15 cellular contexts compared by ENCODE assay signal in genomic region chr4:131085009-131085408, GRCh38.
A peak's percentile ranks its signal among the peaks of the same experiment; 100 is the strongest.
DNase-seq lines count a peak whose midpoint lies in the region; ATAC-seq and TF ChIP-seq lines count a peak whose summit lies in the region.
"Had no signal": no experiment of that assay in that cellular context is flagged by ENCODE, and none has a peak within 500 bp of the region (broad histone marks: within the 10 kb centered on the region; RNA-seq: fewer than 3 reads in every experiment).

No MANE protein-coding gene starts in this region.

- no peaks in the 10 kb centered on the region for H3K9me2 ChIP-seq in SU-DHL-6 (replicated peaks; ENCODE audit: insufficient read depth, low read length)

- no peak overlapping the region for H3K27ac ChIP-seq in breast epithelium
- H3K27ac ChIP-seq in SU-DHL-6 (ENCODE audit: low read depth, low read length), result no peak overlapping the region
- H3K27ac ChIP-seq: C4-2B, KMS-11 had no signal

- POLR2A ChIA-PET in MCF 10A (lab: Yijun Ruan, JAX), result no interaction called here

- no peak overlapping the region for H3K4me2 ChIP-seq in SU-DHL-6 (ENCODE audit: low read depth, low read length, poor library complexity, severe bottlenecking)
- H3K4me2 ChIP-seq: KMS-11 had no signal

- H3K9ac ChIP-seq in SU-DHL-6 (ENCODE audit: low read length), result no peak overlapping the region
- H3K9ac ChIP-seq: KMS-11 had no signal

- no peaks in the 10 kb centered on the region for H3F3A ChIP-seq in SU-DHL-6 (ENCODE audit: insufficient read depth)

- TF ChIP-seq POLR2A in breast epithelium (IDR thresholded peaks at IDR 0.05), result no peak

- TF ChIP-seq CTCF in MCF 10A (IDR thresholded peaks at IDR 0.05; ENCODE audit: unreplicated experiment) (no peak), breast epithelium (IDR thresholded peaks at IDR 0.05) (no peak), GM12865 (IDR thresholded peaks at IDR 0.05; ENCODE audit: insufficient read depth, low read depth, low read length, missing control alignments) (no peak), SU-DHL-6 (IDR thresholded peaks at IDR 0.05; ENCODE audit: insufficient read depth, low read length, poor library complexity, severe bottlenecking) (no peak)

- H3K4me1 Mint-ChIP-seq in MCF 10A (ENCODE audit: insufficient read depth, unreplicated experiment), result peaks cover 11% of the 10 kb centered on the region

- peak overlapping the region; percentile 59 for H2AFZ ChIP-seq in SU-DHL-6 (ENCODE audit: low read depth, low read length, severe bottlenecking)

- H3K9me3 Mint-ChIP-seq in MCF 10A (ENCODE audit: unreplicated experiment), result no peaks in the 10 kb centered on the region

- no peaks in the 10 kb centered on the region for H3K27me3 Mint-ChIP-seq in MCF 10A (ENCODE audit: insufficient read depth, unreplicated experiment)

- ATAC-seq in GM21423 (IDR thresholded peaks at IDR 0.05; ENCODE audit: unreplicated experiment), result no peak

- H3K9me3 ChIP-seq in breast epithelium (no peaks in the 10 kb centered on the region), SU-DHL-6 (ENCODE audit: insufficient read depth, low read length) (no peaks in the 10 kb centered on the region)

- no peaks in the 10 kb centered on the region for H4K20me1 ChIP-seq in SU-DHL-6 (ENCODE audit: low read depth, low read length)

- no peaks in the 10 kb centered on the region for H3K36me3 ChIP-seq in breast epithelium
- H3K36me3 ChIP-seq in SU-DHL-6 (ENCODE audit: low read length), result no peaks in the 10 kb centered on the region

- H3K36me3 Mint-ChIP-seq in MCF 10A (ENCODE audit: insufficient read depth, unreplicated experiment), result no peaks in the 10 kb centered on the region

- CTCF ChIA-PET in MCF 10A (lab: Yijun Ruan, JAX), result no interaction called here

- no peaks in the 10 kb centered on the region for H3K79me2 ChIP-seq in SU-DHL-6 (ENCODE audit: insufficient read depth, low read length)

- H3K27me3 ChIP-seq in breast epithelium (no peaks in the 10 kb centered on the region), SU-DHL-6 (ENCODE audit: low read length) (no peaks in the 10 kb centered on the region)

- DNase-seq in MCF 10A (ENCODE audit: unreplicated experiment), result no peak
- DNase-seq in breast epithelium (ENCODE audit: low spot score in 2 of 2), result no peak
- DNase-seq in GM12865 (ENCODE audit: low read depth), result no peak
- no peak for DNase-seq in NCI-H226
- no peak for DNase-seq in D341Med (ENCODE audit: low spot score)
- DNase-seq: AML-193, DMS 273 treated with DMSO at 0.1 percent for 48 hours, NCI-H1048, NCI-H2171 treated with DMSO at 0.1 percent for 48 hours, NCI-H524, T1000 had no signal

- H3K27ac Mint-ChIP-seq in MCF 10A (ENCODE audit: low read depth, unreplicated experiment), result peak overlapping the region; percentile 50

- intact Hi-C loops in MCF 10A (cut with micrococcal nuclease), result loop anchor here (10.0 kb wide), 1 partner anchor 730 kb away; no protein-coding TSS in a partner anchor
- intact Hi-C loops in breast epithelium (cut with DNase I; ENCODE audit: low total_unique reads), result no loop called here

- H3K4me1 ChIP-seq in breast epithelium, result no peaks in the 10 kb centered on the region

- no peak overlapping the region for H3K4me3 Mint-ChIP-seq in MCF 10A (ENCODE audit: unreplicated experiment)

- BruUV-seq in MCF 10A (replicated peaks; lab: Mats Ljungman, UMichigan), result no TSS peak

- H3K4me3 ChIP-seq in breast epithelium (no peak overlapping the region), GM12865 (ENCODE audit: low read depth, low read length) (peak overlapping the region; percentile 11; the same call in 1 of the 2 replicates), SU-DHL-6 (ENCODE audit: insufficient read depth, low read length, poor library complexity, severe bottlenecking) (no peak overlapping the region)
